8 cellular contexts compared by ENCODE assay signal in genomic region chr10:131972474-131973071, GRCh38. TPM values are rescaled to one million over a fixed set of nuclear protein-coding genes. Genes with fewer than 3 reads are reported as not detected.
DNase-seq lines count a peak whose midpoint lies in the region; ATAC-seq and TF ChIP-seq lines count a peak whose summit lies in the region.

No MANE protein-coding gene starts in this region.

- H3K4me1 ChIP-seq in CD8-positive, alpha-beta memory T cell (ENCODE audit: insufficient read depth, low read length) = peaks cover 56% of the 10 kb centered on the region
- peaks cover 10% of the 10 kb centered on the region for H3K4me1 ChIP-seq in osteoblast (ENCODE audit: insufficient read depth, low read length)

- H3K79me2 ChIP-seq in osteoblast (ENCODE audit: insufficient read depth, low read length) = peaks cover 60% of the 10 kb centered on the region

- H3K27me3 Mint-ChIP-seq in CD8-positive, alpha-beta memory T cell = no peaks in the 10 kb centered on the region
- H3K27me3 Mint-ChIP-seq in glutamatergic neuron (ENCODE audit: unreplicated experiment) (peaks cover 10% of the 10 kb centered on the region), type B pancreatic cell (no peaks in the 10 kb centered on the region)

- H3K4me3 ChIP-seq in CD8-positive, alpha-beta memory T cell (ENCODE audit: low read length) = peak overlapping the region; percentile 48
- H3K4me3 ChIP-seq in choroid plexus epithelial cell (ENCODE audit: low read depth, low read length) = peak overlapping the region; percentile 27
- H3K4me3 ChIP-seq in osteoblast (ENCODE audit: insufficient read depth, low read length) = peak overlapping the region; percentile 42

- CTCF ChIA-PET in CD8-positive, alpha-beta memory T cell (lab: Charles Lee) = interaction anchor here (0.7 to 2.1 kb wide), 7 partner anchors 9 to 87 kb away, joined by 3 to 6 read pairs (median 5); partner anchors contain the start of gene BNIP3

- peak; percentile 20 to 73 (median 53) for DNase-seq in CD8-positive, alpha-beta memory T cell
- DNase-seq in OCI-M1 (lab: John Stamatoyannopoulos, UW) = peak; percentile 64
- DNase-seq in choroid plexus epithelial cell (ENCODE audit: low read depth) = peak; percentile 69
- DNase-seq in osteoblast (ENCODE audit: insufficient read length, low spot score, missing footprints) = peak; percentile 92
- DNase-seq in glutamatergic neuron = no peak
- no peak for DNase-seq in RKO (ENCODE audit: low spot score)
- DNase-seq in type B pancreatic cell (ENCODE audit: extremely low spot score, unreplicated experiment) = no peak

- H3K36me3 Mint-ChIP-seq in CD8-positive, alpha-beta memory T cell = peaks cover 0 to 49% (median 11%) of the 10 kb centered on the region in 3 donors
- H3K36me3 Mint-ChIP-seq in glutamatergic neuron (ENCODE audit: unreplicated experiment) (no peaks in the 10 kb centered on the region), type B pancreatic cell (peaks cover 11% of the 10 kb centered on the region)

- H3K27ac ChIP-seq in CD8-positive, alpha-beta memory T cell (ENCODE audit: low read depth, low read length) = no peak overlapping the region
- no peak overlapping the region for H3K27ac ChIP-seq in osteoblast (ENCODE audit: low read depth, low read length)

- H3K4me3 Mint-ChIP-seq in CD8-positive, alpha-beta memory T cell = peak overlapping the region; percentile 57 to 92 (median 83)
- H3K4me3 Mint-ChIP-seq in glutamatergic neuron (ENCODE audit: unreplicated experiment) (no peak overlapping the region), type B pancreatic cell (no peak overlapping the region)

- POLR2A ChIA-PET in CD8-positive, alpha-beta memory T cell (lab: Charles Lee) = interaction anchor here (0.8 to 1.3 kb wide), 3 partner anchors 67 to 76 kb away, joined by 3 to 4 read pairs (median 3); partner anchors contain the start of gene PPP2R2D

- H3K27ac Mint-ChIP-seq in CD8-positive, alpha-beta memory T cell = peak overlapping the region; percentile 73 to 97 (median 90)
- no peak overlapping the region for H3K27ac Mint-ChIP-seq in glutamatergic neuron (ENCODE audit: unreplicated experiment)
- no peak overlapping the region for H3K27ac Mint-ChIP-seq in type B pancreatic cell

- H3K4me2 ChIP-seq in osteoblast (ENCODE audit: insufficient read depth, low read length) = peak overlapping the region; percentile 72

- ATAC-seq in HG03139 (IDR thresholded peaks at IDR 0.05; ENCODE audit: unreplicated experiment) = no peak

- no peaks in the 10 kb centered on the region for H3K9me3 ChIP-seq in CD8-positive, alpha-beta memory T cell (ENCODE audit: low read length)
- no peaks in the 10 kb centered on the region for H3K9me3 ChIP-seq in osteoblast (ENCODE audit: low read depth, low read length)

- TF ChIP-seq CTCF in choroid plexus epithelial cell (conservative IDR thresholded peaks at IDR 0.05; ENCODE audit: low read depth, low read length) = no peak
- TF ChIP-seq CTCF in osteoblast (IDR thresholded peaks at IDR 0.05; ENCODE audit: extremely low read depth, low read depth, low read length) = no peak
- no peak for TF ChIP-seq CTCF in glutamatergic neuron (IDR thresholded peaks at IDR 0.05; ENCODE audit: partially characterized antibody, unreplicated experiment)
- no peak for TF ChIP-seq CTCF in type B pancreatic cell (conservative IDR thresholded peaks at IDR 0.05)

- H3K27me3 ChIP-seq in CD8-positive, alpha-beta memory T cell (ENCODE audit: insufficient read depth, low read length, poor library complexity, severe bottlenecking) = no peaks in the 10 kb centered on the region
- no peaks in the 10 kb centered on the region for H3K27me3 ChIP-seq in osteoblast (ENCODE audit: insufficient read depth, low read length)

- peaks cover 34% of the 10 kb centered on the region for H4K20me1 ChIP-seq in osteoblast (ENCODE audit: insufficient read depth, low read length)

- H2AFZ ChIP-seq in osteoblast (ENCODE audit: low read length) = no peak overlapping the region

- H3K36me3 ChIP-seq in CD8-positive, alpha-beta memory T cell (ENCODE audit: insufficient read depth, low read length) = peaks cover 14% of the 10 kb centered on the region
- H3K36me3 ChIP-seq in osteoblast (ENCODE audit: insufficient read depth, low read length) = peaks cover 30% of the 10 kb centered on the region

- peaks cover 55 to 72% (median 71%) of the 10 kb centered on the region in 3 donors for H3K4me1 Mint-ChIP-seq in CD8-positive, alpha-beta memory T cell
- H3K4me1 Mint-ChIP-seq in glutamatergic neuron (ENCODE audit: low read depth, unreplicated experiment) = peaks cover 15% of the 10 kb centered on the region
- peaks cover 10% of the 10 kb centered on the region for H3K4me1 Mint-ChIP-seq in type B pancreatic cell (ENCODE audit: unreplicated experiment)

- H3K9me3 Mint-ChIP-seq in CD8-positive, alpha-beta memory T cell = no peaks in the 10 kb centered on the region
- H3K9me3 Mint-ChIP-seq in glutamatergic neuron (ENCODE audit: unreplicated experiment) (peaks cover 5% of the 10 kb centered on the region), type B pancreatic cell (no peaks in the 10 kb centered on the region)

RNA-seq across cellular contexts. Expression of gene BNIP3, which starts 9.2 kb away (rescaled TPM):
- 10 to 100 TPM; 39.8 to 40.7 TPM for total RNA-seq in CD8-positive, alpha-beta memory T cell
- 26.3 TPM for polyA plus RNA-seq in CD8-positive, alpha-beta memory T cell
- total RNA-seq in osteoblast (53.0 and 112 TPM in 2 replicates), glutamatergic neuron (ENCODE audit: unreplicated experiment) (56.4 TPM), type B pancreatic cell (ENCODE audit: low replicate concordance) (24.2 and 30.2 TPM in 2 replicates)

Comparison
In these comparisons a context has a peak if more than half of its experiments do, and no peak if none do; other contexts are left out.
1. DNase-seq: peak in CD8-positive, alpha-beta memory T cell (5 of 5), OCI-M1 (single experiment), choroid plexus epithelial cell (single experiment) and osteoblast (single experiment); none in glutamatergic neuron (single experiment), RKO (single experiment) and type B pancreatic cell (single experiment).
2. H3K27ac Mint-ChIP-seq: peak in CD8-positive, alpha-beta memory T cell (8 of 8); none in glutamatergic neuron (single experiment) and type B pancreatic cell (single experiment).
3. H3K4me3 Mint-ChIP-seq: peak in CD8-positive, alpha-beta memory T cell (7 of 7); none in glutamatergic neuron (single experiment) and type B pancreatic cell (single experiment).
4. Peak in every context shown above with its lines, with median percentiles within 50 percentile points of each other: H3K4me3 ChIP-seq.